In genomic region chr6:2044192-2044591, GRCh38 we compare ENCODE assay signal across 6 cellular contexts.
"Had no signal": no experiment of that assay in that cellular context is flagged by ENCODE, and none has a peak within 500 bp of the region (broad histone marks: within the 10 kb centered on the region; RNA-seq: fewer than 3 reads in every experiment).

No MANE protein-coding gene starts in this region.

- FAIRE-seq: GM12878, GM12892, GM18507, GM19239 had no signal

- ATAC-seq: GM12878 had no signal

- H3K4me3 ChIP-seq: GM12878 had no signal

- DNase-seq: GDM1, GF-D8 had no signal
